ENCODE assay signal across 10 cellular contexts in the genomic region with DNA sequence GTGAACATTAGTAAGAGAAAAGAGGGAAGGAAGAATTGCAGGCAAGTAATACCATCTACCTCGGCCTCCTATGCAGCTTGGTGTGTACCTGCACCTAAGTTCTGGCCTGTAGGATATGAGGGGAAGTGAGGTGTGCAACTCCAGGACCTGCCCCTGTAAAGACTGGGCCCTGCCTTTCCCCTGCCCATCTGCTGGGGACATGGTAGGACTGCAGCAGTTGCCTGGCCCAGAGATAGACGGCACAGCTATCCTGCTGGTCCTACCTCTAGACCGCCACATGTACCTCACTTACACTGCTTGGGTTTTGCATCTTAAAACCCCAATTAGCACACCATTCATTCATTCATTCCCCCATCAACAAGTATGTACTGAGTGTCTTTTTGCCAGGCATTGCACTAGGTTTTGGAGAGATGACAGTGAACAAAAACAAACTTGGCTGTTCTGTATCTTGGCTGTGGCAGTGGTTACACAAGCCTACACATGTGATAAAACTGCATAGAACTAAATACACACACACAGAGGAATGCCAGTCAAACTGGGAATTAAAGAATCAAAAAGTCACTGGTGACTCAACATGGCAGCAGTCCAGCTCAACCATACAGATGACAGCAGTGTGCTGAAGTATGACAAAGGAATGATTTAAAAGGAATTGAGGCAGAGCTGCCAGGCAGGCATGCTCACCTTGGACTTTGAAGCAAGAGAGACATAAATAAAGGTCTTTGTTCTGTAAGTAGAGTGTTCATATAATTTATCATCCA. TPM values are rescaled to one million over a fixed set of nuclear protein-coding genes. Genes with fewer than 3 reads are reported as not detected.
A peak's percentile ranks its signal among the peaks of the same experiment; 100 is the strongest.
DNase-seq lines count a peak whose midpoint lies in the region; ATAC-seq and TF ChIP-seq lines count a peak whose summit lies in the region.
"Had no signal": no experiment of that assay in that cellular context is flagged by ENCODE, and none has a peak within 500 bp of the region (broad histone marks: within the 10 kb centered on the region; RNA-seq: fewer than 3 reads in every experiment).

No MANE protein-coding gene starts in this region.

- H3K4me3 Mint-ChIP-seq in neural crest cell (peak overlapping the region; percentile 31), WTC11 (no peak overlapping the region)
- H3K4me3 Mint-ChIP-seq: activated naive CD8-positive, alpha-beta T cell treated with anti-CD3 and anti-CD28 coated beads, Interleukin-2, amount 10 ng/mL, durations not matched to agents 7 days and 5 days had no signal

- intact Hi-C loops in IMR-90 (cut with micrococcal nuclease), result no loop called here

- no peak overlapping the region for H3K4me3 ChIP-seq in IMR-90 (ENCODE audit: insufficient read depth, low read depth, low read length)
- H3K4me3 ChIP-seq in mesendoderm (ENCODE audit: low read length), result no peak overlapping the region

- no peak overlapping the region for H2BK15ac ChIP-seq in IMR-90 (ENCODE audit: low read depth, low read length)
- H2BK15ac ChIP-seq in mesendoderm (replicated peaks; ENCODE audit: low read depth), result no peak overlapping the region

- H2AK9ac ChIP-seq in IMR-90 (replicated peaks; ENCODE audit: low read depth, low read length, poor library complexity), result peak overlapping the region; percentile 83

- peaks cover 3% of the 10 kb centered on the region for H3K9me3 Mint-ChIP-seq in neural crest cell
- H3K9me3 Mint-ChIP-seq in WTC11, result peaks cover 37% of the 10 kb centered on the region
- H3K9me3 Mint-ChIP-seq: activated naive CD8-positive, alpha-beta T cell treated with anti-CD3 and anti-CD28 coated beads, Interleukin-2, amount 10 ng/mL, durations not matched to agents 7 days and 5 days had no signal

- peak overlapping the region; percentile 29 for H2AFZ ChIP-seq in IMR-90 (replicated peaks; ENCODE audit: low read length, poor library complexity)

- H3K27me3 Mint-ChIP-seq in neural crest cell (ENCODE audit: low read depth) (no peaks in the 10 kb centered on the region), WTC11 (ENCODE audit: low read depth) (peaks cover 58% of the 10 kb centered on the region)
- H3K27me3 Mint-ChIP-seq: activated naive CD8-positive, alpha-beta T cell treated with anti-CD3 and anti-CD28 coated beads, Interleukin-2, amount 10 ng/mL, durations not matched to agents 7 days and 5 days had no signal

- peak overlapping the region; percentile 11; the same call in 1 of the 2 replicates for H2AK5ac ChIP-seq in IMR-90 (ENCODE audit: low read depth, low read length)
- H2AK5ac ChIP-seq in mesendoderm (ENCODE audit: low read length), result no peak overlapping the region

- H3K23ac ChIP-seq in IMR-90 (ENCODE audit: low read depth, low read length), result peak overlapping the region; percentile 21; the same call in 1 of the 2 replicates
- no peak overlapping the region for H3K23ac ChIP-seq in mesendoderm (ENCODE audit: low read length)

- in situ Hi-C loops in ACHN (cut with HindIII; ENCODE audit: low pct_ligation_motif_present, low pct_unique_long_range_greater_than_20kb, low sequenced_read_pairs), result no loop called here
- in situ Hi-C loops in IMR-90 (cut with MboI; ENCODE audit: low sequenced_read_pairs), result no loop called here

- CTCF ChIA-PET in IMR-90 (lab: Yijun Ruan, JAX), result no interaction called here
- CTCF ChIA-PET in WTC11 (lab: Charles Lee), result interaction anchor here (0.6 to 2.3 kb wide), 5 partner anchors 26 to 343 kb away, joined by 3 to 8 read pairs (median 3); no protein-coding TSS in a partner anchor

- peak overlapping the region; percentile 22; the same call in 1 of the 2 replicates for H3K4ac ChIP-seq in IMR-90 (ENCODE audit: low read depth, low read length)
- H3K4ac ChIP-seq in mesendoderm (ENCODE audit: low read depth, low read length), result no peak overlapping the region

- H3K79me1 ChIP-seq in IMR-90 (ENCODE audit: low read depth in 1 of 2, low read length in 2 of 2) (peaks cover 11 to 13% of the 10 kb centered on the region in 2 experiments; a peak in 3 of 4 replicates), mesendoderm (ENCODE audit: low read length) (no peaks in the 10 kb centered on the region)

- no peak overlapping the region for H3K27ac Mint-ChIP-seq in neural crest cell (ENCODE audit: unreplicated experiment)
- H3K27ac Mint-ChIP-seq in WTC11, result no peak overlapping the region
- H3K27ac Mint-ChIP-seq: activated naive CD8-positive, alpha-beta T cell treated with anti-CD3 and anti-CD28 coated beads, Interleukin-2, amount 10 ng/mL, durations not matched to agents 7 days and 5 days had no signal

- peaks cover 5% of the 10 kb centered on the region for H3K36me3 ChIP-seq in IMR-90 (ENCODE audit: control insufficient read depth, insufficient read depth, low read length)
- H3K36me3 ChIP-seq in mesendoderm (ENCODE audit: control insufficient read depth, insufficient read depth, low read length), result no peaks in the 10 kb centered on the region
- H3K36me3 ChIP-seq: neutrophil had no signal

- ATAC-seq in IMR-90 (ENCODE audit: low read depth) (peak; percentile 60), HG02870 (IDR thresholded peaks at IDR 0.05; ENCODE audit: unreplicated experiment) (no peak), WTC11 (no peak; the same call in 1 of the 2 replicates)

- no peaks in the 10 kb centered on the region for H4K20me1 ChIP-seq in IMR-90 (ENCODE audit: insufficient read depth, low read length)

- peak; percentile 80 for DNase-seq in ACHN
- peak; percentile 85 for DNase-seq in IMR-90
- DNase-seq in ecto neural progenitor cell (ENCODE audit: low spot score), result peak; percentile 2
- DNase-seq in neural crest cell (ENCODE audit: low read depth, low spot score), result no peak
- DNase-seq in mesendoderm, result no peak
- DNase-seq in WTC11 (ENCODE audit: low spot score), result no peak
- DNase-seq in NCI-H345 (lab: John Stamatoyannopoulos, UW), result no peak
- DNase-seq: activated naive CD8-positive, alpha-beta T cell treated with anti-CD3 and anti-CD28 coated beads, Interleukin-2, amount 10 ng/mL, durations not matched to agents 7 days and 5 days had no signal

- no peak overlapping the region; the same call in 1 of the 2 replicates for H2BK20ac ChIP-seq in IMR-90 (ENCODE audit: low read depth, low read length)

- H3K14ac ChIP-seq in IMR-90 (replicated peaks; ENCODE audit: low read depth, low read length), result peak overlapping the region; percentile 55; the same call in 1 of the 2 replicates

- H3K4me2 ChIP-seq in IMR-90 (ENCODE audit: low read depth, low read length) (no peak overlapping the region), mesendoderm (ENCODE audit: low read length) (no peak overlapping the region)

- no CpG with 5 or more reads among the region's 3 CpGs for WGBS in IMR-90 (ENCODE audit: extremely low coverage in 2 of 2, insufficient read length in 1 of 2), 2 experiments
- WGBS in mesendoderm (ENCODE audit: extremely low coverage, insufficient coverage, low lambda C conversion rate), result no CpG with 5 or more reads among the region's 3 CpGs

- no peak overlapping the region for H3K9ac ChIP-seq in IMR-90 (ENCODE audit: low read depth, low read length)
- no peak overlapping the region for H3K9ac ChIP-seq in mesendoderm (ENCODE audit: low read length)

- H3K18ac ChIP-seq in IMR-90 (ENCODE audit: low read depth, low read length), result no peak overlapping the region
- H3K18ac ChIP-seq in mesendoderm (ENCODE audit: low read length), result no peak overlapping the region

- H3K9me3 ChIP-seq in IMR-90 (ENCODE audit: control insufficient read depth, insufficient read depth, low read length), result no peaks in the 10 kb centered on the region
- H3K9me3 ChIP-seq: neutrophil had no signal

- H2BK5ac ChIP-seq in IMR-90 (ENCODE audit: low read depth, low read length, poor library complexity, severe bottlenecking) (peak overlapping the region; percentile 16), mesendoderm (ENCODE audit: low read length) (no peak overlapping the region)

- H3K79me2 ChIP-seq in mesendoderm (ENCODE audit: control insufficient read depth, insufficient read depth, low read length), result no peaks in the 10 kb centered on the region

- TF ChIP-seq POLR2A in IMR-90 (IDR thresholded peaks at IDR 0.05; ENCODE audit: low read depth, low read length), result no peak

- peaks cover 26% of the 10 kb centered on the region for H3K4me1 Mint-ChIP-seq in neural crest cell
- H3K4me1 Mint-ChIP-seq in WTC11, result peaks cover 20% of the 10 kb centered on the region

- H3K36me3 Mint-ChIP-seq in neural crest cell (ENCODE audit: low read depth) (peaks cover 21% of the 10 kb centered on the region), WTC11 (peaks cover 31% of the 10 kb centered on the region)

- peaks cover 20% of the 10 kb centered on the region for H3K4me1 ChIP-seq in IMR-90 (ENCODE audit: control insufficient read depth, insufficient read depth, low read length)
- H3K4me1 ChIP-seq in mesendoderm (ENCODE audit: control insufficient read depth, low read depth, low read length), result no peaks in the 10 kb centered on the region

- no peak overlapping the region for H2BK120ac ChIP-seq in IMR-90 (ENCODE audit: low read depth, low read length)
- H2BK120ac ChIP-seq in mesendoderm (ENCODE audit: low read depth, low read length), result no peak overlapping the region

- peaks cover 13% of the 10 kb centered on the region for H3K9me1 ChIP-seq in IMR-90 (ENCODE audit: insufficient read depth, low read length)

- TF ChIP-seq CTCF in IMR-90 (conservative IDR thresholded peaks at IDR 0.05; ENCODE audit: low read depth, low read length) (no peak), neural crest cell (conservative IDR thresholded peaks at IDR 0.05) (no peak), WTC11 (IDR thresholded peaks at IDR 0.05) (no peak)

- dilution Hi-C loops in IMR-90 (cut with HindIII; ENCODE audit: low sequenced_read_pairs, unreplicated experiment), result no loop called here

- no peaks in the 10 kb centered on the region for H3K27me3 ChIP-seq in IMR-90 (ENCODE audit: control insufficient read depth, insufficient read depth, low read length)
- no peaks in the 10 kb centered on the region for H3K27me3 ChIP-seq in mesendoderm (ENCODE audit: insufficient read depth, low read length, poor library complexity)
- H3K27me3 ChIP-seq: neutrophil had no signal

- no peak for TF ChIP-seq RAD21 in IMR-90 (IDR thresholded peaks at IDR 0.05; ENCODE audit: low read length)

- BruUV-seq in IMR-90 (replicated peaks; lab: Mats Ljungman, UMichigan), result no TSS peak

- no peak overlapping the region for H3K27ac ChIP-seq in IMR-90 (ENCODE audit: insufficient read depth, low read length)
- no peak overlapping the region for H3K27ac ChIP-seq in mesendoderm (ENCODE audit: low read depth, low read length)
- H3K27ac ChIP-seq: neutrophil had no signal

- H4K8ac ChIP-seq in IMR-90 (ENCODE audit: low read depth in 2 of 2, low read length in 2 of 2) (no peak overlapping the region), mesendoderm (ENCODE audit: low read depth, low read length) (no peak overlapping the region)

- H3K56ac ChIP-seq in IMR-90 (ENCODE audit: extremely low read depth, insufficient read depth, low read length) (no peak overlapping the region), mesendoderm (ENCODE audit: low read length) (no peak overlapping the region)

- POLR2A ChIA-PET in IMR-90 (lab: Charles Lee; ENCODE audit: unreplicated experiment) (no interaction called here), WTC11 (lab: Charles Lee) (interaction anchor here (0.8 kb wide), 1 partner anchor 15 kb away, joined by 3 read pairs; no protein-coding TSS in a partner anchor)

- H4K5ac ChIP-seq in IMR-90 (ENCODE audit: low read depth, low read length) (no peak overlapping the region), mesendoderm (ENCODE audit: low read length) (no peak overlapping the region)

- no peak overlapping the region for H4K91ac ChIP-seq in IMR-90 (ENCODE audit: insufficient read depth, low read depth, low read length)

RNA-seq across cellular contexts. Expression of a gene that starts 23.3 kb away (rescaled TPM):
- total RNA-seq in IMR-90 (2012; rRNA removed) (56.3 and 62.2 TPM in 2 replicates), neural crest cell (57.0 and 57.1 TPM in 2 replicates), WTC11 (2021) (78.4 to 93.6 TPM (median 86.3 TPM) in 3 replicates)
- polyA plus RNA-seq in IMR-90 (2012; rRNA removed), result 141 and 150 TPM in 2 replicates
- polyA plus RNA-seq in IMR-90 (2012; cell fraction: cytosol; rRNA removed), result 154 and 222 TPM in 2 replicates
- 76.6 and 140 TPM in 2 replicates for polyA plus RNA-seq in IMR-90 (2012; cell fraction: nucleus; rRNA removed; ENCODE audit: low replicate concordance)
- polyA plus RNA-seq in mesendoderm (2013, experiment 1 of 2), result 40.4 TPM
- polyA plus RNA-seq in mesendoderm (2013, experiment 2 of 2), result 40.6 TPM

RNA-seq across cellular contexts. Expression of a gene that starts 35.1 kb away (rescaled TPM):
- total RNA-seq in IMR-90 (2012; rRNA removed) (20.3 and 29.7 TPM in 2 replicates), neural crest cell (41.6 and 44.4 TPM in 2 replicates), WTC11 (2021) (35.7 to 41.2 TPM (median 39.5 TPM) in 3 replicates)
- polyA plus RNA-seq in IMR-90 (2012; rRNA removed), result 5.4 and 8.2 TPM in 2 replicates
- 0.59 and 1.5 TPM in 2 replicates for polyA plus RNA-seq in IMR-90 (2012; cell fraction: cytosol; rRNA removed)
- 2.2 and 19.6 TPM in 2 replicates for polyA plus RNA-seq in IMR-90 (2012; cell fraction: nucleus; rRNA removed; ENCODE audit: low replicate concordance)
- 18.0 TPM for polyA plus RNA-seq in mesendoderm (2013, experiment 1 of 2)
- 18.4 TPM for polyA plus RNA-seq in mesendoderm (2013, experiment 2 of 2)

Comparison
In these comparisons a context has a peak if more than half of its experiments do, and no peak if none do; other contexts are left out.
1. DNase-seq: peak in ACHN (single experiment), IMR-90 (single experiment) and ecto neural progenitor cell (single experiment); none in neural crest cell (single experiment), mesendoderm (single experiment), WTC11 (single experiment) and NCI-H345 (single experiment).